ENCODE assay signal across 20 cellular contexts in genomic region chr19:50558449-50558848, GRCh38. TPM values are rescaled to one million over a fixed set of nuclear protein-coding genes. Genes with fewer than 3 reads are reported as not detected.
A peak's percentile ranks its signal among the peaks of the same experiment; 100 is the strongest.
DNase-seq lines count a peak whose midpoint lies in the region; ATAC-seq and TF ChIP-seq lines count a peak whose summit lies in the region.
"Had no signal": no experiment of that assay in that cellular context is flagged by ENCODE, and none has a peak within 500 bp of the region (broad histone marks: within the 10 kb centered on the region; RNA-seq: fewer than 3 reads in every experiment).

No MANE protein-coding gene starts in this region.

- H3K18ac ChIP-seq in neuronal stem cell (ENCODE audit: low read length), result no peak overlapping the region

- no peak overlapping the region for H3K9ac ChIP-seq in neuronal stem cell (ENCODE audit: low read depth, low read length, poor library complexity)

- no peak overlapping the region for H2BK120ac ChIP-seq in neuronal stem cell (ENCODE audit: low read depth, low read length)

- peak overlapping the region; percentile 75 for H3K23ac ChIP-seq in neuronal stem cell (ENCODE audit: low read depth, low read length, poor library complexity)

- no peak for TF ChIP-seq RAD21 in Ishikawa (IDR thresholded peaks at IDR 0.05; ENCODE audit: low read depth)

- no peak overlapping the region for H2AFZ ChIP-seq in neuronal stem cell (ENCODE audit: low read length)
- H2AFZ ChIP-seq: GM23338 had no signal

- DNase-seq in ecto neural progenitor cell (ENCODE audit: low spot score) (peak; percentile 37), neuronal stem cell (ENCODE audit: low spot score) (no peak), midbrain (lab: John Stamatoyannopoulos, UW) (no peak), HK-2 (ENCODE audit: unreplicated experiment) (no peak), ascending aorta (ENCODE audit: low spot score in 2 of 2) (no peak)
- DNase-seq: C1 segment of cervical spinal cord; CD4-positive, alpha-beta memory T cell; COR-L47; DMS153; DMS79 treated with DMSO at 0.1 percent for 48 hours; GF-D8; HCEC 1CT had no signal

- H3K27ac ChIP-seq in neuronal stem cell (replicated peaks; ENCODE audit: low read length), result no peak overlapping the region
- H3K27ac ChIP-seq in ascending aorta, result no peak overlapping the region

- H3K4me3 ChIP-seq in neuronal stem cell (ENCODE audit: low read length in 2 of 2) (no peak overlapping the region), ascending aorta (no peak overlapping the region)
- H3K4me3 ChIP-seq: GM23338 had no signal

- no peak overlapping the region for H2BK5ac ChIP-seq in neuronal stem cell (ENCODE audit: low read length)

- TF ChIP-seq CTCF in ascending aorta (IDR thresholded peaks at IDR 0.05), result no peak

- H2BK15ac ChIP-seq in neuronal stem cell (ENCODE audit: low read length), result no peak overlapping the region

- H3K36me3 ChIP-seq in neuronal stem cell (replicated peaks in 1 of 2; ENCODE audit: control insufficient read depth in 2 of 2, insufficient read depth in 2 of 2, low read length in 2 of 2) (peaks cover 10 to 37% of the 10 kb centered on the region in 2 donors), ascending aorta (no peaks in the 10 kb centered on the region)

- H3K9me3 ChIP-seq in neuronal stem cell (replicated peaks in 1 of 2; ENCODE audit: control insufficient read depth in 2 of 2, insufficient read depth in 1 of 2, low read depth in 1 of 2, low read length in 2 of 2) (no peaks in the 10 kb centered on the region), ascending aorta (no peaks in the 10 kb centered on the region)

- H3K4me2 ChIP-seq in neuronal stem cell (ENCODE audit: insufficient read depth, low read length, poor library complexity, severe bottlenecking), result no peak overlapping the region
- H3K4me2 ChIP-seq: GM23338 had no signal

- H3K4me1 ChIP-seq in neuronal stem cell (ENCODE audit: control insufficient read depth in 2 of 2, insufficient read depth in 1 of 2, low read depth in 1 of 2, low read length in 2 of 2) (peaks cover 21 to 30% of the 10 kb centered on the region in 2 donors), ascending aorta (peaks cover 0 to 4% of the 10 kb centered on the region in 2 donors)

- no peak overlapping the region for H3K4ac ChIP-seq in neuronal stem cell (ENCODE audit: low read length)

- no peak overlapping the region for H4K91ac ChIP-seq in neuronal stem cell (ENCODE audit: low read depth, low read length, poor library complexity)

- peaks cover 28% of the 10 kb centered on the region for H3K79me1 ChIP-seq in neuronal stem cell (ENCODE audit: low read depth, low read length)

- intact Hi-C loops in ascending aorta (cut with DNase I), result no loop called here

- H3K27me3 ChIP-seq in neuronal stem cell (ENCODE audit: control insufficient read depth in 3 of 3, insufficient read depth in 3 of 3, low read depth in 1 of 3, low read length in 3 of 3), result no peaks in the 10 kb centered on the region
- peaks cover 8% of the 10 kb centered on the region for H3K27me3 ChIP-seq in ascending aorta

- no peak overlapping the region for H2AK5ac ChIP-seq in neuronal stem cell (ENCODE audit: low read depth, low read length)

- peak overlapping the region; percentile 89 for H4K8ac ChIP-seq in neuronal stem cell (ENCODE audit: low read depth, low read length)

- no peak for TF ChIP-seq EP300 in Ishikawa (IDR thresholded peaks at IDR 0.05; ENCODE audit: borderline replicate concordance)

- no peak for ATAC-seq in HG02840 (IDR thresholded peaks at IDR 0.05; ENCODE audit: low FRiP score, unreplicated experiment)
- ATAC-seq: GM23338 had no signal

- H2BK12ac ChIP-seq in neuronal stem cell (ENCODE audit: low read length), result no peak overlapping the region

- WGBS in neuronal stem cell (ENCODE audit: extremely low coverage in 2 of 2, insufficient read length in 2 of 2, insufficient replicate concordance in 1 of 2), 2 donors, result no CpG with 5 or more reads among the region's 13 CpGs

- H3K14ac ChIP-seq in neuronal stem cell (ENCODE audit: low read length), result peak overlapping the region; percentile 4

TF ChIP-seq in Ishikawa, 13 proteins besides CTCF, POLR2A, EP300 and RAD21:
- TF ChIP-seq TEAD4 (IDR thresholded peaks at IDR 0.05) (no peak), USF1 (IDR thresholded peaks at IDR 0.05) (peak; percentile 52), REST (IDR thresholded peaks at IDR 0.05; ENCODE audit: low read depth) (no peak)
- TF ChIP-seq, protein P1, sequence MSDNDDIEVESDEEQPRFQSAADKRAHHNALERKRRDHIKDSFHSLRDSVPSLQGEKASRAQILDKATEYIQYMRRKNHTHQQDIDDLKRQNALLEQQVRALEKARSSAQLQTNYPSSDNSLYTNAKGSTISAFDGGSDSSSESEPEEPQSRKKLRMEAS (IDR thresholded peaks at IDR 0.05), result 0 out of 2 replicates have a peak, but pooled peaks have one; percentile 27
TF ChIP-seq in Ishikawa: peak in this region for 2.

RNA-seq across cellular contexts. Expression of gene LRRC4B, which starts 9.8 kb away (rescaled TPM):
- polyA plus RNA-seq in neuronal stem cell (2013, experiment 1 of 2), result 78.7 TPM
- 78.4 TPM for polyA plus RNA-seq in neuronal stem cell (2013, experiment 2 of 2)
- total RNA-seq in ascending aorta, result 56.0 TPM
- total RNA-seq: CD4-positive, alpha-beta memory T cell had no signal

RNA-seq across cellular contexts. Expression of gene ASPDH, which starts 44.7 kb away (rescaled TPM):
- not detected for polyA plus RNA-seq in neuronal stem cell (2013, experiment 1 of 2)
- not detected for polyA plus RNA-seq in neuronal stem cell (2013, experiment 2 of 2)
- not detected for total RNA-seq in ascending aorta
- total RNA-seq: A172; CD4-positive, alpha-beta memory T cell; Daoy; G401; GM23338; H7 had no signal
- polyA plus RNA-seq: BJ; CD4-positive, alpha-beta memory T cell; GM23338 had no signal

RNA-seq across cellular contexts. Expression of gene JOSD2, which starts 47.5 kb away (rescaled TPM):
- 2.7 TPM for polyA plus RNA-seq in neuronal stem cell (2013, experiment 1 of 2)
- 2.8 TPM for polyA plus RNA-seq in neuronal stem cell (2013, experiment 2 of 2)
- 169 TPM for total RNA-seq in ascending aorta
